Comparison of ENCODE assay signal across 8 cellular contexts in genomic region chr14:92880851-92881250, GRCh38. TPM values are rescaled to one million over a fixed set of nuclear protein-coding genes. Genes with fewer than 3 reads are reported as not detected.
A peak's percentile ranks its signal among the peaks of the same experiment; 100 is the strongest.
DNase-seq lines count a peak whose midpoint lies in the region; ATAC-seq and TF ChIP-seq lines count a peak whose summit lies in the region.

No MANE protein-coding gene starts in this region.

- H3K4me3 Mint-ChIP-seq in stimulated activated memory B cell treated with anti-CD40 and anti-IgM and Interleukin-4, amounts not matched to agents 10 μg/mL and 1 μg/mL and 100 μg/mL, for 72 hours, result no peak overlapping the region

- no peaks in the 10 kb centered on the region for H3K4me1 Mint-ChIP-seq in stimulated activated memory B cell treated with anti-CD40 and anti-IgM and Interleukin-4, amounts not matched to agents 10 μg/mL and 1 μg/mL and 100 μg/mL, for 72 hours

- peaks cover 12% of the 10 kb centered on the region for H3K9me3 ChIP-seq in adipocyte (ENCODE audit: control insufficient read depth, low read length)

- H3K27me3 ChIP-seq in BJ (ENCODE audit: control insufficient read depth, insufficient read depth, low read length) (peaks cover 9% of the 10 kb centered on the region), adipocyte (replicated peaks; ENCODE audit: control insufficient read depth, insufficient read depth, low read length) (peaks cover 71% of the 10 kb centered on the region)

- peak; percentile 30 for TF ChIP-seq CTCF in BJ (IDR thresholded peaks at IDR 0.05; ENCODE audit: insufficient read depth, low read depth, low read length)

- no peak for ATAC-seq in stimulated activated memory B cell treated with anti-CD40 and anti-IgM and Interleukin-4, amounts not matched to agents 10 μg/mL and 1 μg/mL and 100 μg/mL, for 72 hours
- no peak for ATAC-seq in GM18498 (IDR thresholded peaks at IDR 0.05; ENCODE audit: unreplicated experiment)

- H3K4me1 ChIP-seq in adipocyte (ENCODE audit: control insufficient read depth, insufficient read depth, low read length), result peaks cover 17% of the 10 kb centered on the region

- H3K27ac Mint-ChIP-seq in stimulated activated memory B cell treated with anti-CD40 and anti-IgM and Interleukin-4, amounts not matched to agents 10 μg/mL and 1 μg/mL and 100 μg/mL, for 72 hours, result no peak overlapping the region

- no peaks in the 10 kb centered on the region for H3K36me3 Mint-ChIP-seq in stimulated activated memory B cell treated with anti-CD40 and anti-IgM and Interleukin-4, amounts not matched to agents 10 μg/mL and 1 μg/mL and 100 μg/mL, for 72 hours

- in situ Hi-C loops in G401 (cut with HindIII; ENCODE audit: low sequenced_read_pairs), result no loop called here

- H3K9me3 Mint-ChIP-seq in stimulated activated memory B cell treated with anti-CD40 and anti-IgM and Interleukin-4, amounts not matched to agents 10 μg/mL and 1 μg/mL and 100 μg/mL, for 72 hours, result peaks cover 3% of the 10 kb centered on the region

- H3K9ac ChIP-seq in adipocyte (ENCODE audit: low read length), result no peak overlapping the region

- CTCF ChIA-PET in BJ (lab: Yijun Ruan, JAX), result interaction anchor here (0.6 kb wide), 1 partner anchor 304 kb away, joined by 3 read pairs; the partner anchor contains the start of genes LYSET and MOAP1

- no peak for DNase-seq in BJ (ENCODE audit: low read depth)
- peak; percentile 74 for DNase-seq in MV-4-11 (lab: John Stamatoyannopoulos, UW)
- DNase-seq in adipocyte (ENCODE audit: low read depth), result peak; percentile 40
- DNase-seq in iris pigment epithelial cell (ENCODE audit: low read depth), result peak; percentile 48
- DNase-seq in G401 (ENCODE audit: low spot score), result no peak
- DNase-seq in activated CD4-positive, CD25-positive, alpha-beta regulatory T cell treated with anti-CD3 and anti-CD28 coated beads, Interleukin-2, amount 50 U/mL, for 72 hours, result no peak

- no peak overlapping the region for H3K4me3 ChIP-seq in BJ (ENCODE audit: low read depth, low read length)
- peak overlapping the region; percentile 57 for H3K4me3 ChIP-seq in adipocyte (ENCODE audit: low read length)

- peaks cover 72% of the 10 kb centered on the region for H3K27me3 Mint-ChIP-seq in stimulated activated memory B cell treated with anti-CD40 and anti-IgM and Interleukin-4, amounts not matched to agents 10 μg/mL and 1 μg/mL and 100 μg/mL, for 72 hours

- H3K36me3 ChIP-seq in BJ (ENCODE audit: control insufficient read depth, insufficient read depth, low read length), result no peaks in the 10 kb centered on the region
- no peaks in the 10 kb centered on the region for H3K36me3 ChIP-seq in adipocyte (ENCODE audit: control insufficient read depth, insufficient read depth, low read length, severe bottlenecking)

- POLR2A ChIA-PET in BJ (lab: Charles Lee), result no interaction called here

RNA-seq across cellular contexts. Expression of gene CHGA, which starts 42.1 kb away (rescaled TPM):
- polyA plus RNA-seq in BJ (2011; rRNA removed), result not detected in 2 replicates
- not detected in 2 replicates for polyA minus RNA-seq in BJ (2011; rRNA and poly(A)+ RNA removed)
- total RNA-seq in G401 (2014; rRNA removed; shearing (Covaris generic)), result 0.24 TPM in 1 of 2 replicates, not detected in the other

Comparison
In these comparisons a context has a peak if more than half of its experiments do, and no peak if none do; other contexts are left out.
1. DNase-seq: peak in MV-4-11 (single experiment), adipocyte (single experiment) and iris pigment epithelial cell (single experiment); none in BJ (single experiment), G401 (single experiment) and activated CD4-positive, CD25-positive, alpha-beta regulatory T cell treated with anti-CD3 and anti-CD28 coated beads, Interleukin-2, amount 50 U/mL, for 72 hours (single experiment).